In the genomic region with DNA sequence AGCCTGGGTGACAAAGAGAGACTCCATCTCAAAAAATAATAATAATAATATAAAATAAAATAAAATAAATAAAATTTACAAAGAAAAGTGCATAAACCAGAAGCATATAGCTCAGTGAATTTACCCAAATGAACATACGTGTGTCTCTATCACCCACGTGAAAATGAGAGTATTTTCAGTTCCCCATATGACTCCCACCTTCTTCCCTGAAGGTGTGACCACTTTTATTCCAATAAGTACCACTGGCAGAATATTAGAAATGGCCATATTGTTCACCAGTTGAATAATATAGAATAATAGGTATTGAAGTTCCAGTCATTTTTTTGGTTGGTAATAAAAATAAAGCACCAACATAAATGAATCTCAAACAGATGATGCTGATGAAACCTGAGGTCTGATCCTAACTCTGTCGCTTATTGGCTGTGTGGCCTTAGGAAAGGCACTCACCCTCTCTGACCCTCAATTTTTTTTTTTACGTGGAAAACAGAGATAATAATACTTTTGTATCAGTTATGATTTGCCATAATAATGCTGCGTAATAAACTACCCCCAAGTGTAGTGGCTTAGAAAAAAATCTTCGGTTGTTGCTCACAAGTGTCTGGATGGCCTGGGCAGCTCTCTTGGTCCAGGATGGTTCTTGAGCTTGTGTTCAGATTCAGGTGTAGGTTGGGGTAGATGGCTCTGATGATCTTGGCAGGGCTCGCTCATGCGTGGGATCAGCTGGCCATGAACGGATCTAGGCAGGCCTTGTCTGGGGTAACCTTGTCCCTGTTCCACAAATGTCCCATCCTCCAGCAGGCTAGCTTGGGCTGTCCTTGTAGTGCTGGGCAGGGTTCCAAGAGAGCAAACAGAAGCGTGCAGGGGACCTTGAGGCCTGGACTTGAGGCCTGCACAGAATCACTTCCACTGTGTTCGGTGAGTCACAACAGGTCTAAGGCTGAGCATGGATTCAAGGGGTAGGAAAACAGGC, we compare ENCODE assay signal across 30 cellular contexts.
A peak's percentile ranks its signal among the peaks of the same experiment; 100 is the strongest.
DNase-seq lines count a peak whose midpoint lies in the region; ATAC-seq, FAIRE-seq and TF ChIP-seq lines count a peak whose summit lies in the region.
"Had no signal": no experiment of that assay in that cellular context is flagged by ENCODE, and none has a peak within 500 bp of the region (broad histone marks: within the 10 kb centered on the region; RNA-seq: fewer than 3 reads in every experiment).

No MANE protein-coding gene starts in this region.

- H3K27ac ChIP-seq in heart left ventricle: peak overlapping the region in 3 of 12 donors; percentile 2 to 66 (median 8)
- H3K27ac ChIP-seq in kidney (ENCODE audit: low read depth in 2 of 2, low read length in 2 of 2): no peak overlapping the region
- H3K27ac ChIP-seq: A549, brain microvascular endothelial cell, esophagus muscularis mucosa, PC-9, upper lobe of left lung had no signal

- TF ChIP-seq POLR2A in heart left ventricle (IDR thresholded peaks at IDR 0.05): no peak

- intact Hi-C loops in heart left ventricle (cut with DNase I): no loop called here
- intact Hi-C loops in kidney (cut with DNase I): no loop called here

- H3K36me3 Mint-ChIP-seq in neural crest cell (ENCODE audit: low read depth) (no peaks in the 10 kb centered on the region), WTC11 (no peaks in the 10 kb centered on the region)
- H3K36me3 Mint-ChIP-seq: activated naive CD4-positive, alpha-beta T cell treated with anti-CD3 and anti-CD28 coated beads, Interleukin-2, amount 50 U/mL, for 24 hours; CD4-positive, CD25-positive, alpha-beta regulatory T cell; stimulated activated naive B cell treated with anti-CD40 and anti-IgM and Interleukin-4, amounts not matched to agents 10 μg/mL and 1 μg/mL and 100 μg/mL, for 72 hours had no signal

- H3K4me3 Mint-ChIP-seq in neural crest cell (no peak overlapping the region), WTC11 (no peak overlapping the region)
- H3K4me3 Mint-ChIP-seq: activated CD4-positive, alpha-beta T cell treated with anti-CD3 and anti-CD28 coated beads for 36 hours; activated CD8-positive, alpha-beta T cell treated with anti-CD3 and anti-CD28 coated beads, Interleukin-2, amount 10 ng/mL, durations not matched to agents 7 days and 5 days; activated naive CD4-positive, alpha-beta T cell treated with anti-CD3 and anti-CD28 coated beads, Interleukin-2, amount 50 U/mL, for 24 hours; CD4-positive, CD25-positive, alpha-beta regulatory T cell; stimulated activated naive B cell treated with anti-CD40 and anti-IgM and Interleukin-4, amounts not matched to agents 10 μg/mL and 1 μg/mL and 100 μg/mL, for 72 hours had no signal

- H3K27me3 Mint-ChIP-seq in neural crest cell (ENCODE audit: low read depth) (peaks cover 2% of the 10 kb centered on the region), WTC11 (ENCODE audit: low read depth) (no peaks in the 10 kb centered on the region; the same call in 1 of the 2 replicates)
- H3K27me3 Mint-ChIP-seq: activated CD4-positive, alpha-beta T cell treated with anti-CD3 and anti-CD28 coated beads for 36 hours had no signal

- no peak for TF ChIP-seq CTCF in BE2C (IDR thresholded peaks at IDR 0.05; ENCODE audit: low read depth, low read length)
- TF ChIP-seq CTCF in LNCaP clone FGC (IDR thresholded peaks at IDR 0.05; ENCODE audit: control insufficient read depth, extremely low read depth, insufficient read depth): no peak
- TF ChIP-seq CTCF in heart left ventricle (IDR thresholded peaks at IDR 0.05): no peak
- no peak for TF ChIP-seq CTCF in neural crest cell (conservative IDR thresholded peaks at IDR 0.05)
- TF ChIP-seq CTCF in WTC11 (IDR thresholded peaks at IDR 0.05): no peak
- no peak for TF ChIP-seq CTCF in kidney (IDR thresholded peaks at IDR 0.05; ENCODE audit: borderline replicate concordance, extremely low read depth, insufficient read depth)

- peak; percentile 73 for DNase-seq in BE2C
- DNase-seq in LNCaP clone FGC (ENCODE audit: low read depth): peak; percentile 14
- DNase-seq in heart left ventricle: peak in 3 of 5 donors; percentile 19 to 83 (median 46)
- DNase-seq in neural crest cell (ENCODE audit: low read depth, low spot score): no peak
- DNase-seq in WTC11 (ENCODE audit: low spot score): no peak
- DNase-seq in NAMALWA (ENCODE audit: low spot score): no peak
- no peak for DNase-seq in foreskin melanocyte
- DNase-seq in kidney: no peak
- DNase-seq: activated CD4-positive, alpha-beta T cell treated with anti-CD3 and anti-CD28 coated beads for 36 hours; activated CD8-positive, alpha-beta T cell treated with anti-CD3 and anti-CD28 coated beads, Interleukin-2, amount 10 ng/mL, durations not matched to agents 7 days and 5 days; amniotic stem cell; brain microvascular endothelial cell; CD4-positive, CD25-positive, alpha-beta regulatory T cell; foreskin fibroblast; GOT3; hippocampal formation; mesendoderm; NCI-H1092 treated with DMSO at 0.1 percent for 48 hours; NCI-H1930; NCI-H526 treated with DMSO at 0.1 percent for 48 hours; PC-9; stimulated activated naive B cell treated with anti-CD40 and anti-IgM and Interleukin-4, amounts not matched to agents 10 μg/mL and 1 μg/mL and 100 μg/mL, for 72 hours; T-helper 9 cell; upper lobe of left lung had no signal

- H3K27ac Mint-ChIP-seq in neural crest cell (ENCODE audit: unreplicated experiment): peak overlapping the region; percentile 57
- no peak overlapping the region for H3K27ac Mint-ChIP-seq in WTC11
- H3K27ac Mint-ChIP-seq: activated CD4-positive, alpha-beta T cell treated with anti-CD3 and anti-CD28 coated beads for 36 hours; activated CD8-positive, alpha-beta T cell treated with anti-CD3 and anti-CD28 coated beads, Interleukin-2, amount 10 ng/mL, durations not matched to agents 7 days and 5 days; activated naive CD4-positive, alpha-beta T cell treated with anti-CD3 and anti-CD28 coated beads, Interleukin-2, amount 50 U/mL, for 24 hours; CD4-positive, CD25-positive, alpha-beta regulatory T cell; stimulated activated naive B cell treated with anti-CD40 and anti-IgM and Interleukin-4, amounts not matched to agents 10 μg/mL and 1 μg/mL and 100 μg/mL, for 72 hours had no signal

- peak; percentile 42 to 82 (median 70) for ATAC-seq in heart left ventricle
- ATAC-seq in WTC11: no peak
- ATAC-seq: A549; activated CD4-positive, alpha-beta T cell treated with anti-CD3 and anti-CD28 coated beads for 36 hours; activated CD8-positive, alpha-beta T cell treated with anti-CD3 and anti-CD28 coated beads, Interleukin-2, amount 10 ng/mL, durations not matched to agents 7 days and 5 days; stimulated activated naive B cell treated with anti-CD40 and anti-IgM and Interleukin-4, amounts not matched to agents 10 μg/mL and 1 μg/mL and 100 μg/mL, for 72 hours had no signal

- H3K27me3 ChIP-seq in BE2C (no peaks in the 10 kb centered on the region), heart left ventricle (peaks cover 0 to 4% (median 0%) of the 10 kb centered on the region in 9 donors)
- H3K27me3 ChIP-seq: brain microvascular endothelial cell, upper lobe of left lung had no signal

- H3K4me1 ChIP-seq in BE2C (no peaks in the 10 kb centered on the region), heart left ventricle (peaks cover 0 to 19% (median 5%) of the 10 kb centered on the region in 12 donors), kidney (ENCODE audit: control insufficient read depth in 1 of 2, insufficient read depth in 1 of 2, low read depth in 1 of 2, low read length in 2 of 2) (no peaks in the 10 kb centered on the region)
- H3K4me1 ChIP-seq: A549, esophagus muscularis mucosa, upper lobe of left lung had no signal

- no peak for FAIRE-seq in kidney (lab: Jason Lieb, UNC)
- FAIRE-seq: A549, endometrium, GM18507, GM19239 had no signal

- H3K4me3 ChIP-seq in BE2C (ENCODE audit: low read depth, low read length): no peak overlapping the region
- H3K4me3 ChIP-seq in LNCaP clone FGC (ENCODE audit: low read depth, low read length): no peak overlapping the region
- no peak overlapping the region for H3K4me3 ChIP-seq in heart left ventricle
- H3K4me3 ChIP-seq in kidney (ENCODE audit: low read length in 2 of 2): no peak overlapping the region
- H3K4me3 ChIP-seq: A549, esophagus muscularis mucosa, PC-9, upper lobe of left lung had no signal

- WGBS in heart left ventricle, 4 donors: 80 to 82% (median 81%) methylated on average over 10 to 11 of the region's 11 CpGs

- CTCF ChIA-PET in WTC11 (lab: Charles Lee): no interaction called here

- H3K4me1 Mint-ChIP-seq in neural crest cell (peaks cover 8% of the 10 kb centered on the region), WTC11 (no peaks in the 10 kb centered on the region)
- H3K4me1 Mint-ChIP-seq: activated CD4-positive, alpha-beta T cell treated with anti-CD3 and anti-CD28 coated beads for 36 hours; activated naive CD4-positive, alpha-beta T cell treated with anti-CD3 and anti-CD28 coated beads, Interleukin-2, amount 50 U/mL, for 24 hours; CD4-positive, CD25-positive, alpha-beta regulatory T cell; stimulated activated naive B cell treated with anti-CD40 and anti-IgM and Interleukin-4, amounts not matched to agents 10 μg/mL and 1 μg/mL and 100 μg/mL, for 72 hours had no signal

- no peaks in the 10 kb centered on the region for H3K36me3 ChIP-seq in BE2C
- peaks cover 0 to 96% (median 32%) of the 10 kb centered on the region in 9 donors for H3K36me3 ChIP-seq in heart left ventricle
- no peaks in the 10 kb centered on the region for H3K36me3 ChIP-seq in kidney (ENCODE audit: control insufficient read depth in 1 of 2, insufficient read depth in 2 of 2, low read length in 2 of 2)
- H3K36me3 ChIP-seq: brain microvascular endothelial cell, upper lobe of left lung had no signal

- H3K9me3 ChIP-seq in BE2C (no peaks in the 10 kb centered on the region), heart left ventricle (peaks cover 0 to 8% (median 0%) of the 10 kb centered on the region in 12 donors), kidney (ENCODE audit: control insufficient read depth in 1 of 2, low read length in 2 of 2) (peaks cover 0 to 4% of the 10 kb centered on the region in 2 donors)
- H3K9me3 ChIP-seq: upper lobe of left lung had no signal

- no peaks in the 10 kb centered on the region for H3K9me3 Mint-ChIP-seq in neural crest cell
- H3K9me3 Mint-ChIP-seq in WTC11: peaks cover 5% of the 10 kb centered on the region; the same call in 1 of the 2 replicates
- H3K9me3 Mint-ChIP-seq: activated naive CD4-positive, alpha-beta T cell treated with anti-CD3 and anti-CD28 coated beads, Interleukin-2, amount 50 U/mL, for 24 hours; stimulated activated naive B cell treated with anti-CD40 and anti-IgM and Interleukin-4, amounts not matched to agents 10 μg/mL and 1 μg/mL and 100 μg/mL, for 72 hours had no signal

- no peak overlapping the region for H3K9ac ChIP-seq in kidney (ENCODE audit: low read length in 2 of 2)

- POLR2A ChIA-PET in WTC11 (lab: Charles Lee): no interaction called here

TF ChIP-seq in WTC11, 78 proteins besides CTCF, POLR2A, EP300 and RAD21 (continues in another document):
- TF ChIP-seq CBFB (CRISPR knock-in tag; IDR thresholded peaks at IDR 0.05; ENCODE audit: low read depth): no peak
- TF ChIP-seq, protein P1, sequence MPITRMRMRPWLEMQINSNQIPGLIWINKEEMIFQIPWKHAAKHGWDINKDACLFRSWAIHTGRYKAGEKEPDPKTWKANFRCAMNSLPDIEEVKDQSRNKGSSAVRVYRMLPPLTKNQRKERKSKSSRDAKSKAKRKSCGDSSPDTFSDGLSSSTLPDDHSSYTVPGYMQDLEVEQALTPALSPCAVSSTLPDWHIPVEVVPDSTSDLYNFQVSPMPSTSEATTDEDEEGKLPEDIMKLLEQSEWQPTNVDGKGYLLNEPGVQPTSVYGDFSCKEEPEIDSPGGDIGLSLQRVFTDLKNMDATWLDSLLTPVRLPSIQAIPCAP (CRISPR knock-in tag; IDR thresholded peaks at IDR 0.05): no peak

Comparison
In these comparisons a context has a peak if more than half of its experiments do, and no peak if none do; other contexts are left out.
1. DNase-seq: peak in BE2C (single experiment), LNCaP clone FGC (single experiment) and heart left ventricle (3 of 5); none in neural crest cell (single experiment), WTC11 (single experiment), NAMALWA (single experiment), foreskin melanocyte (single experiment) and kidney (single experiment).